ENCODE assay signal across 16 cellular contexts in the genomic region with DNA sequence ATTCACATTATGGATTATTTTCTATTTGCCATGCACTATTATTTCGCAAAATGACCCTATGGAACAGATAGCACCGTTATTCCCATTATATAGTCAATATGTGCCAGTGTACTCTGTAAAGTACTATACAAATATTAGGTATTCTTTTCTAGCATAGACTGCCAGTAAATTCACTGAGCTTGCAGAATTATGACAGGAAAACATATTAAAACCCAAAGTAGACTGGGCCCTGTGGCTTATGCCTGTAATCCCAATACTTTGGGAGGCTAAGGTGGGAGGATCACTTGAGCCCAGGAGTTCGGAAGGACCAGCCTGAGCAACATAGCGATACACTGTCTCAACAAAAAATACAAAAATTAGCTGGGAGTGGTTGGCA. TPM values are rescaled to one million over a fixed set of nuclear protein-coding genes. Genes with fewer than 3 reads are reported as not detected.
A peak's percentile ranks its signal among the peaks of the same experiment; 100 is the strongest.
DNase-seq lines count a peak whose midpoint lies in the region; TF ChIP-seq lines count a peak whose summit lies in the region.
"Had no signal": no experiment of that assay in that cellular context is flagged by ENCODE, and none has a peak within 500 bp of the region (broad histone marks: within the 10 kb centered on the region; RNA-seq: fewer than 3 reads in every experiment).

No MANE protein-coding gene starts in this region.

- no peak for TF ChIP-seq POLR2A in adrenal gland (IDR thresholded peaks at IDR 0.05)

- peak overlapping the region; percentile 90; the same call in 1 of the 2 replicates for H3K4me2 ChIP-seq in OCI-LY7 (ENCODE audit: low read length)

- peaks cover 10% of the 10 kb centered on the region; the same call in 1 of the 2 replicates for H4K20me1 ChIP-seq in OCI-LY7 (ENCODE audit: insufficient read depth, low read length)

- H3K27ac ChIP-seq in OCI-LY7 (ENCODE audit: low read depth, low read length, poor library complexity, severe bottlenecking) (no peak overlapping the region), adrenal gland (no peak overlapping the region)

- no peaks in the 10 kb centered on the region for H3K27me3 Mint-ChIP-seq in activated naive CD4-positive, alpha-beta T cell treated with anti-CD3 and anti-CD28 coated beads, Interleukin-2, amount 50 U/mL, for 24 hours
- no peaks in the 10 kb centered on the region for H3K27me3 Mint-ChIP-seq in chondrocyte (ENCODE audit: low read depth)
- H3K27me3 Mint-ChIP-seq in osteocyte (ENCODE audit: unreplicated experiment), result no peaks in the 10 kb centered on the region

- H3K27me3 ChIP-seq in adrenal gland, result no peaks in the 10 kb centered on the region
- H3K27me3 ChIP-seq: colonic mucosa, MG63, thyroid gland had no signal

- no TSS peak for BruUV-seq in OCI-LY7 (replicated peaks; lab: Mats Ljungman, UMichigan)

- H3K4me1 ChIP-seq in OCI-LY7 (ENCODE audit: insufficient read depth, low read length, poor library complexity, severe bottlenecking) (peaks cover 29% of the 10 kb centered on the region), adrenal gland (replicated peaks in 1 of 2) (peaks cover 12 to 17% of the 10 kb centered on the region in 2 donors)

- intact Hi-C loops in OCI-LY7 (cut with micrococcal nuclease; ENCODE audit: unreplicated experiment), result no loop called here
- intact Hi-C loops in adrenal gland (cut with DNase I), result no loop called here

- no peaks in the 10 kb centered on the region for H3K9me3 Mint-ChIP-seq in activated naive CD4-positive, alpha-beta T cell treated with anti-CD3 and anti-CD28 coated beads, Interleukin-2, amount 50 U/mL, for 24 hours
- H3K9me3 Mint-ChIP-seq in chondrocyte (ENCODE audit: low read depth), result no peaks in the 10 kb centered on the region
- H3K9me3 Mint-ChIP-seq in osteocyte (ENCODE audit: unreplicated experiment), result no peaks in the 10 kb centered on the region

- H3K4me3 ChIP-seq in OCI-LY7 (ENCODE audit: low read depth, low read length, poor library complexity, severe bottlenecking) (no peak overlapping the region), adrenal gland (no peak overlapping the region)
- H3K4me3 ChIP-seq: mucosa of descending colon had no signal

- peaks cover 38% of the 10 kb centered on the region for H3K4me1 Mint-ChIP-seq in activated naive CD4-positive, alpha-beta T cell treated with anti-CD3 and anti-CD28 coated beads, Interleukin-2, amount 50 U/mL, for 24 hours
- peaks cover 25% of the 10 kb centered on the region for H3K4me1 Mint-ChIP-seq in chondrocyte (ENCODE audit: low read depth)
- H3K4me1 Mint-ChIP-seq in osteocyte (ENCODE audit: unreplicated experiment), result peaks cover 31% of the 10 kb centered on the region

- H3K9me3 ChIP-seq in OCI-LY7 (ENCODE audit: low read length), result no peaks in the 10 kb centered on the region
- H3K9me3 ChIP-seq in adrenal gland (replicated peaks in 1 of 3), result no peaks in the 10 kb centered on the region
- H3K9me3 ChIP-seq: colonic mucosa, MG63, mucosa of descending colon, thyroid gland had no signal

- peak overlapping the region; percentile 98 for H3K4me3 Mint-ChIP-seq in activated naive CD4-positive, alpha-beta T cell treated with anti-CD3 and anti-CD28 coated beads, Interleukin-2, amount 50 U/mL, for 24 hours
- H3K4me3 Mint-ChIP-seq in chondrocyte (ENCODE audit: unreplicated experiment), result peak overlapping the region; percentile 88
- H3K4me3 Mint-ChIP-seq in osteocyte (ENCODE audit: unreplicated experiment), result peak overlapping the region; percentile 44

- CTCF ChIA-PET in OCI-LY7 (lab: Charles Lee; ENCODE audit: unreplicated experiment), result no interaction called here

- peaks cover 2% of the 10 kb centered on the region for H3K36me3 Mint-ChIP-seq in activated naive CD4-positive, alpha-beta T cell treated with anti-CD3 and anti-CD28 coated beads, Interleukin-2, amount 50 U/mL, for 24 hours
- H3K36me3 Mint-ChIP-seq in chondrocyte (ENCODE audit: low read depth), result no peaks in the 10 kb centered on the region
- H3K36me3 Mint-ChIP-seq in osteocyte (ENCODE audit: unreplicated experiment), result no peaks in the 10 kb centered on the region

- H3K9me2 ChIP-seq in OCI-LY7 (ENCODE audit: insufficient read depth, low read length), result no peaks in the 10 kb centered on the region

- peak overlapping the region; percentile 72 for H3K27ac Mint-ChIP-seq in activated naive CD4-positive, alpha-beta T cell treated with anti-CD3 and anti-CD28 coated beads, Interleukin-2, amount 50 U/mL, for 24 hours
- H3K27ac Mint-ChIP-seq in chondrocyte (ENCODE audit: unreplicated experiment), result no peak overlapping the region
- H3K27ac Mint-ChIP-seq in osteocyte (ENCODE audit: unreplicated experiment), result no peak overlapping the region

- 96 to 100% (median 98%) methylated on average over 4 of the region's 4 CpGs for WGBS in adrenal gland, 4 donors

- POLR2A ChIA-PET in OCI-LY7 (lab: Charles Lee), result interaction anchor here (1.1 to 3.2 kb wide), 3 partner anchors 11 to 25 kb away, joined by 3 to 14 read pairs (median 6); a partner anchor contains a TSS

- DNase-seq in activated naive CD4-positive, alpha-beta T cell treated with anti-CD3 and anti-CD28 coated beads, Interleukin-2, amount 50 U/mL, for 16 hours, result no peak
- DNase-seq in OCI-LY7 (ENCODE audit: low spot score) (no peak), chondrocyte (ENCODE audit: low spot score) (no peak), osteocyte (ENCODE audit: extremely low spot score, unreplicated experiment) (no peak), SKM-1 treated with dmso at 0.1 percent for 144 hours (lab: John Stamatoyannopoulos, UW; ENCODE audit: unreplicated experiment) (no peak), NCI-H2107 treated with DMSO at 0.1 percent for 48 hours (lab: John Stamatoyannopoulos, UW; ENCODE audit: unreplicated experiment) (no peak), adrenal gland (no peak)
- DNase-seq: activated CD4-positive, CD25-positive, alpha-beta regulatory T cell treated with anti-CD3 and anti-CD28 coated beads, Interleukin-2, amount 50 U/mL, for 72 hours; colonic mucosa; foreskin fibroblast; left cardiac atrium; MG63; NCI-H187 treated with DMSO at 0.1 percent for 48 hours had no signal

- TF ChIP-seq CTCF in OCI-LY7 (conservative IDR thresholded peaks at IDR 0.05; ENCODE audit: low read length), result no peak
- no peak for TF ChIP-seq CTCF in chondrocyte (IDR thresholded peaks at IDR 0.05)
- no peak for TF ChIP-seq CTCF in osteocyte (IDR thresholded peaks at IDR 0.05)
- no peak for TF ChIP-seq CTCF in adrenal gland (IDR thresholded peaks at IDR 0.05)

- peaks cover 34% of the 10 kb centered on the region for H3K79me2 ChIP-seq in OCI-LY7 (ENCODE audit: insufficient read depth, low read depth, low read length)

- peaks cover 10% of the 10 kb centered on the region; the same call in 1 of the 2 replicates for H3K36me3 ChIP-seq in OCI-LY7 (ENCODE audit: insufficient read depth, low read length)
- no peaks in the 10 kb centered on the region for H3K36me3 ChIP-seq in adrenal gland (replicated peaks in 1 of 2)
- H3K36me3 ChIP-seq: colonic mucosa, MG63, thyroid gland had no signal

- H2AFZ ChIP-seq in OCI-LY7 (ENCODE audit: low read length), result peak overlapping the region; percentile 83; the same call in 1 of the 2 replicates

RNA-seq across cellular contexts. Expression of a gene that starts 1.1 kb away (rescaled TPM):
- total RNA-seq in OCI-LY7 (2014; rRNA removed; shearing (Covaris generic)), result 82.6 and 128 TPM in 2 replicates
- total RNA-seq in OCI-LY7 (2022) (59.2 and 77.2 TPM in 2 replicates), chondrocyte (62.8 to 82.3 TPM (median 75.0 TPM) in 3 replicates), osteocyte (84.6 and 85.6 TPM in 2 replicates), adrenal gland (100 to 1,000 TPM in 1 of 8 donors, 10 to 100 TPM in 7; 54.1 to 105 (median 81.0) TPM)
- 10 to 100 TPM; 15.9 to 53.2 (median 19.0) TPM for polyA plus RNA-seq in adrenal gland

RNA-seq across cellular contexts. Expression of a gene that starts 25.4 kb away (rescaled TPM):
- 5.7 and 6.8 TPM in 2 replicates for total RNA-seq in OCI-LY7 (2014; rRNA removed; shearing (Covaris generic))
- 11.1 and 13.5 TPM in 2 replicates for total RNA-seq in OCI-LY7 (2022)
- 48.6 to 52.7 TPM (median 48.7 TPM) in 3 replicates for total RNA-seq in chondrocyte
- total RNA-seq in osteocyte, result 42.4 and 47.8 TPM in 2 replicates
- 100 to 1,000 TPM in 1 of 8 donors, 10 to 100 TPM in 7; 33.1 to 117 (median 69.9) TPM for total RNA-seq in adrenal gland
- polyA plus RNA-seq in adrenal gland, result 100 to 1,000 TPM in 1 of 3 donors, 10 to 100 TPM in 2; 61.4 to 176 (median 78.3) TPM

RNA-seq across cellular contexts. Expression of a gene that starts 30.7 kb away (rescaled TPM):
- total RNA-seq in OCI-LY7 (2014; rRNA removed; shearing (Covaris generic)), result 1,122 and 1,135 TPM in 2 replicates
- total RNA-seq in OCI-LY7 (2022) (1,167 and 1,261 TPM in 2 replicates), chondrocyte (996 to 1,053 TPM (median 1,051 TPM) in 3 replicates), osteocyte (1,438 and 1,511 TPM in 2 replicates), adrenal gland (1,000 to 10,000 TPM; 1,155 to 1,840 (median 1,506) TPM)
- 1,000 to 10,000 TPM; 1,831 to 1,932 (median 1,889) TPM for polyA plus RNA-seq in adrenal gland

Comparison
In these comparisons a context has a peak if more than half of its experiments do, and no peak if none do; other contexts are left out.
1. H3K4me3 Mint-ChIP-seq: peak in every context shown above with its lines; median percentile 98 in activated naive CD4-positive, alpha-beta T cell treated with anti-CD3 and anti-CD28 coated beads, Interleukin-2, amount 50 U/mL, for 24 hours; 88 in chondrocyte; 44 in osteocyte.